ENCODE assay signal across 10 cellular contexts in the genomic region with DNA sequence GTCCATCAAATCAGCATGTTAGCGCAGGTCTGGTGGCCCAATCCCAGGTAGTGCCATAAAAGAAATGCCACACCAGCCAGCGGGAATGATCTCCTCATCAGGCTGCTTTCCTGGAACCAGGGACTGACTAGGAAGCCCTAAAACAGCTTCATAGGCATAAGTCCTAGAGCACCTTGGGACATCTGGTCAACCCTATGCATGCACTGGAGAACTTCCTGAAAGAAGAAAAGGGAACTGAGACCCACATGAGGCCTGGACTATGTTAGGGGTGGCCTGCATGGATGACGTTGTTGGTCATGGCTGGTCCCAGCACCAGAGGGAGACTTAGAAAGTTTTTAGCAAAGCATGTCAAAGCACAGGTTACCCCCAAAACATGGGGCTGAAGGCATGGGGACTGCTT. TPM values are rescaled to one million over a fixed set of nuclear protein-coding genes. Genes with fewer than 3 reads are reported as not detected.
DNase-seq lines count a peak whose midpoint lies in the region; ATAC-seq and TF ChIP-seq lines count a peak whose summit lies in the region.
"Had no signal": no experiment of that assay in that cellular context is flagged by ENCODE, and none has a peak within 500 bp of the region (broad histone marks: within the 10 kb centered on the region; RNA-seq: fewer than 3 reads in every experiment).

No MANE protein-coding gene starts in this region.

- TF ChIP-seq POLR2A in gastroesophageal sphincter (IDR thresholded peaks at IDR 0.05): no peak

- ATAC-seq in GM18511 (IDR thresholded peaks at IDR 0.05; ENCODE audit: unreplicated experiment): peak; percentile 94
- ATAC-seq in GM21529 (IDR thresholded peaks at IDR 0.05; ENCODE audit: unreplicated experiment): peak; percentile 95
- peak; percentile 43 for ATAC-seq in HG03558 (IDR thresholded peaks at IDR 0.05; ENCODE audit: extremely low read depth, unreplicated experiment)
- ATAC-seq in gastroesophageal sphincter: peak; percentile 63
- no peak for ATAC-seq in T-helper 17 cell
- no peak for ATAC-seq in naive thymus-derived CD8-positive, alpha-beta T cell
- ATAC-seq: activated naive CD4-positive, alpha-beta T cell treated with anti-CD3 and anti-CD28 coated beads, Interleukin-2, amount 50 U/mL, for 72 hours had no signal

- no peak overlapping the region for H3K27ac Mint-ChIP-seq in T-helper 17 cell
- H3K27ac Mint-ChIP-seq in activated naive CD8-positive, alpha-beta T cell treated with anti-CD3 and anti-CD28 coated beads for 36 hours: no peak overlapping the region
- no peak overlapping the region for H3K27ac Mint-ChIP-seq in naive thymus-derived CD8-positive, alpha-beta T cell

- H3K9me3 ChIP-seq in gastroesophageal sphincter: no peaks in the 10 kb centered on the region
- H3K9me3 ChIP-seq in T-helper 17 cell (ENCODE audit: control insufficient read depth, low read length, poor library complexity, severe bottlenecking): no peaks in the 10 kb centered on the region

- peaks cover 6% of the 10 kb centered on the region for H3K36me3 Mint-ChIP-seq in T-helper 17 cell (ENCODE audit: low read depth)
- no peaks in the 10 kb centered on the region for H3K36me3 Mint-ChIP-seq in activated naive CD8-positive, alpha-beta T cell treated with anti-CD3 and anti-CD28 coated beads for 36 hours
- no peaks in the 10 kb centered on the region for H3K36me3 Mint-ChIP-seq in naive thymus-derived CD8-positive, alpha-beta T cell
- H3K36me3 Mint-ChIP-seq: activated naive CD4-positive, alpha-beta T cell treated with anti-CD3 and anti-CD28 coated beads, Interleukin-2, amount 50 U/mL, for 72 hours had no signal

- H3K27ac ChIP-seq in gastroesophageal sphincter: no peak overlapping the region
- H3K27ac ChIP-seq: parathyroid adenoma had no signal

- POLR2A ChIA-PET in naive thymus-derived CD8-positive, alpha-beta T cell (lab: Charles Lee): no interaction called here

- no peak for TF ChIP-seq EP300 in gastroesophageal sphincter (IDR thresholded peaks at IDR 0.05)

- H3K4me3 ChIP-seq in gastroesophageal sphincter: no peak overlapping the region

- no peaks in the 10 kb centered on the region for H3K9me3 Mint-ChIP-seq in activated naive CD8-positive, alpha-beta T cell treated with anti-CD3 and anti-CD28 coated beads for 36 hours
- peaks cover 0 to 2% (median 0%) of the 10 kb centered on the region in 9 donors for H3K9me3 Mint-ChIP-seq in naive thymus-derived CD8-positive, alpha-beta T cell
- H3K9me3 Mint-ChIP-seq: activated naive CD4-positive, alpha-beta T cell treated with anti-CD3 and anti-CD28 coated beads, Interleukin-2, amount 50 U/mL, for 72 hours had no signal

- peaks cover 28% of the 10 kb centered on the region for H3K27me3 ChIP-seq in gastroesophageal sphincter

- H3K27me3 Mint-ChIP-seq in T-helper 17 cell: peaks cover 86% of the 10 kb centered on the region
- peaks cover 8% of the 10 kb centered on the region for H3K27me3 Mint-ChIP-seq in activated naive CD8-positive, alpha-beta T cell treated with anti-CD3 and anti-CD28 coated beads for 36 hours
- H3K27me3 Mint-ChIP-seq in naive thymus-derived CD8-positive, alpha-beta T cell: peaks cover 7 to 52% (median 19%) of the 10 kb centered on the region in 5 donors

- whole genome bisulfite sequencing in gastroesophageal sphincter (ENCODE audit: low coverage in 1 of 2), 2 donors: 72 to 100% methylated on average over 1 to 2 of the region's 3 CpGs

- H3K4me1 Mint-ChIP-seq in T-helper 17 cell: peaks cover 7% of the 10 kb centered on the region
- H3K4me1 Mint-ChIP-seq in activated naive CD8-positive, alpha-beta T cell treated with anti-CD3 and anti-CD28 coated beads for 36 hours: no peaks in the 10 kb centered on the region
- peaks cover 0 to 9% (median 4%) of the 10 kb centered on the region in 4 donors for H3K4me1 Mint-ChIP-seq in naive thymus-derived CD8-positive, alpha-beta T cell

- no peak overlapping the region for H3K4me3 Mint-ChIP-seq in T-helper 17 cell
- H3K4me3 Mint-ChIP-seq in activated naive CD8-positive, alpha-beta T cell treated with anti-CD3 and anti-CD28 coated beads for 36 hours: no peak overlapping the region
- no peak overlapping the region for H3K4me3 Mint-ChIP-seq in naive thymus-derived CD8-positive, alpha-beta T cell

- H3K4me1 ChIP-seq in gastroesophageal sphincter: peaks cover 0 to 4% (median 0%) of the 10 kb centered on the region in 3 donors
- H3K4me1 ChIP-seq: parathyroid adenoma had no signal

- DNase-seq in T-helper 17 cell: no peak
- no peak for DNase-seq in activated naive CD8-positive, alpha-beta T cell treated with anti-CD3 and anti-CD28 coated beads for 36 hours
- DNase-seq in naive thymus-derived CD8-positive, alpha-beta T cell: no peak

- TF ChIP-seq CTCF in gastroesophageal sphincter (IDR thresholded peaks at IDR 0.05): no peak

- H3K36me3 ChIP-seq in gastroesophageal sphincter: no peaks in the 10 kb centered on the region

RNA-seq across cellular contexts. Expression of a gene that starts 7.6 kb away (rescaled TPM):
- not detected for total RNA-seq in gastroesophageal sphincter
- total RNA-seq in T-helper 17 cell: not detected
- total RNA-seq in activated naive CD8-positive, alpha-beta T cell treated with anti-CD3 and anti-CD28 coated beads for 36 hours: not detected
- not detected for total RNA-seq in naive thymus-derived CD8-positive, alpha-beta T cell
- polyA plus RNA-seq in naive thymus-derived CD8-positive, alpha-beta T cell: not detected
- total RNA-seq: activated naive CD4-positive, alpha-beta T cell treated with anti-CD3 and anti-CD28 coated beads, Interleukin-2, amount 50 U/mL, for 72 hours; T-helper 1 cell treated with Interleukin-12 subunit alpha and Interleukin-12 subunit beta and Interleukin-4 antibody, amounts not matched to agents 30 ng/mL and 1 ng/mL, for 36 hours had no signal

RNA-seq across cellular contexts. Expression of a gene that starts 15.8 kb away (rescaled TPM):
- total RNA-seq in gastroesophageal sphincter: under 1 TPM in 2 of 4 donors, not detected in 2; 0.27 to 0.47 TPM
- under 1 TPM in 1 of 2 donors, not detected in 1; 0.26 TPM for total RNA-seq in T-helper 17 cell
- not detected for total RNA-seq in activated naive CD8-positive, alpha-beta T cell treated with anti-CD3 and anti-CD28 coated beads for 36 hours
- total RNA-seq in naive thymus-derived CD8-positive, alpha-beta T cell: not detected
- polyA plus RNA-seq in naive thymus-derived CD8-positive, alpha-beta T cell: not detected
- total RNA-seq: activated naive CD4-positive, alpha-beta T cell treated with anti-CD3 and anti-CD28 coated beads, Interleukin-2, amount 50 U/mL, for 72 hours; T-helper 1 cell treated with Interleukin-12 subunit alpha and Interleukin-12 subunit beta and Interleukin-4 antibody, amounts not matched to agents 30 ng/mL and 1 ng/mL, for 36 hours had no signal

Comparison
In these comparisons a context has a peak if more than half of its experiments do, and no peak if none do; other contexts are left out.
1. ATAC-seq: peak in GM18511 (single experiment), GM21529 (single experiment), HG03558 (single experiment) and gastroesophageal sphincter (single experiment); none in T-helper 17 cell (single experiment) and naive thymus-derived CD8-positive, alpha-beta T cell (0 of 2).